8 cellular contexts compared by ENCODE assay signal in genomic region chr13:97369269-97369893, GRCh38.
DNase-seq lines count a peak whose midpoint lies in the region; ATAC-seq and TF ChIP-seq lines count a peak whose summit lies in the region.

No MANE protein-coding gene starts in this region.

- peak; percentile 72 for ATAC-seq in GM19043 (IDR thresholded peaks at IDR 0.05; ENCODE audit: low read depth, unreplicated experiment)
- peak; percentile 68 for ATAC-seq in HG03175 (IDR thresholded peaks at IDR 0.05; ENCODE audit: unreplicated experiment)

- CTCF ChIA-PET in Caco-2 (lab: Charles Lee) = no interaction called here

- intact Hi-C loops in CD14-positive monocyte (cut with micrococcal nuclease) = no loop called here
- intact Hi-C loops in Caco-2 (cut with micrococcal nuclease; ENCODE audit: unreplicated experiment) = no loop called here
- intact Hi-C loops in posterior cingulate gyrus (cut with DNase I) = no loop called here

- no TSS peak for BruUV-seq in Caco-2 (replicated peaks; lab: Mats Ljungman, UMichigan)

- peak overlapping the region; percentile 48 for H3K9ac ChIP-seq in mucosa of stomach (ENCODE audit: low read length)

- peak overlapping the region; percentile 69 to 91 for H3K4me3 Mint-ChIP-seq in CD14-positive monocyte
- H3K4me3 Mint-ChIP-seq in Caco-2 (ENCODE audit: unreplicated experiment) = no peak overlapping the region

- peak overlapping the region; percentile 62 for H3K27ac ChIP-seq in angular gyrus (ENCODE audit: low read depth, low read length)

- peaks cover 23% of the 10 kb centered on the region for H3K4me1 Mint-ChIP-seq in CD14-positive monocyte
- H3K4me1 Mint-ChIP-seq in Caco-2 (ENCODE audit: low read depth, unreplicated experiment) = peaks cover 6% of the 10 kb centered on the region

- H3K4me3 ChIP-seq in mucosa of stomach (ENCODE audit: low read length) (no peak overlapping the region), Caco-2 (ENCODE audit: low read depth, low read length) (no peak overlapping the region)

- H3K27me3 Mint-ChIP-seq in CD14-positive monocyte (ENCODE audit: low read depth in 3 of 3) (no peaks in the 10 kb centered on the region), Caco-2 (ENCODE audit: insufficient read depth, unreplicated experiment) (no peaks in the 10 kb centered on the region)

- H3K36me3 ChIP-seq in mucosa of stomach (ENCODE audit: control insufficient read depth, insufficient read depth, low read length) (no peaks in the 10 kb centered on the region), Caco-2 (ENCODE audit: control insufficient read depth, insufficient read depth, low read length) (peaks cover 1% of the 10 kb centered on the region; the same call in 1 of the 2 replicates)

- H3K36me3 Mint-ChIP-seq in CD14-positive monocyte (peaks cover 27 to 32% of the 10 kb centered on the region in 2 donors), Caco-2 (ENCODE audit: insufficient read depth, unreplicated experiment) (peaks cover 38% of the 10 kb centered on the region)

- H3K9me3 Mint-ChIP-seq in CD14-positive monocyte (peaks cover 0 to 3% (median 0%) of the 10 kb centered on the region in 7 donors), Caco-2 (ENCODE audit: unreplicated experiment) (no peaks in the 10 kb centered on the region)

- DNase-seq in CD14-positive monocyte (ENCODE audit: low spot score) (no peak), Caco-2 (no peak), HK-2 (ENCODE audit: unreplicated experiment) (no peak), posterior cingulate gyrus (no peak)

- H3K27me3 ChIP-seq in mucosa of stomach (ENCODE audit: control insufficient read depth, insufficient read depth, low read length) = no peaks in the 10 kb centered on the region
- H3K27me3 ChIP-seq in Caco-2 (replicated peaks; ENCODE audit: control insufficient read depth, insufficient read depth, low read length) = no peaks in the 10 kb centered on the region

- H3K27ac Mint-ChIP-seq in CD14-positive monocyte (peak overlapping the region; percentile 64 to 87 (median 85)), Caco-2 (ENCODE audit: unreplicated experiment) (no peak overlapping the region)

- POLR2A ChIA-PET in Caco-2 (lab: Charles Lee) = no interaction called here

- H3K9me3 ChIP-seq in mucosa of stomach (ENCODE audit: control insufficient read depth, low read length) = no peaks in the 10 kb centered on the region
- no peaks in the 10 kb centered on the region for H3K9me3 ChIP-seq in Caco-2

- no peak for TF ChIP-seq CTCF in CD14-positive monocyte (IDR thresholded peaks at IDR 0.05)
- no peak for TF ChIP-seq CTCF in Caco-2 (IDR thresholded peaks at IDR 0.05; ENCODE audit: insufficient read depth in 1 of 2, low read depth in 1 of 2, low read length in 1 of 2, severe bottlenecking in 1 of 2, unreplicated experiment in 1 of 2)

- H3K4me1 ChIP-seq in mucosa of stomach (ENCODE audit: control insufficient read depth, insufficient read depth, low read length) = no peaks in the 10 kb centered on the region
- 0 out of 2 replicates have a peak, but pooled peaks cover 5% of the 10 kb centered on the region for H3K4me1 ChIP-seq in Caco-2
